Comparison of ENCODE assay signal across 2 cellular contexts in the genomic region with DNA sequence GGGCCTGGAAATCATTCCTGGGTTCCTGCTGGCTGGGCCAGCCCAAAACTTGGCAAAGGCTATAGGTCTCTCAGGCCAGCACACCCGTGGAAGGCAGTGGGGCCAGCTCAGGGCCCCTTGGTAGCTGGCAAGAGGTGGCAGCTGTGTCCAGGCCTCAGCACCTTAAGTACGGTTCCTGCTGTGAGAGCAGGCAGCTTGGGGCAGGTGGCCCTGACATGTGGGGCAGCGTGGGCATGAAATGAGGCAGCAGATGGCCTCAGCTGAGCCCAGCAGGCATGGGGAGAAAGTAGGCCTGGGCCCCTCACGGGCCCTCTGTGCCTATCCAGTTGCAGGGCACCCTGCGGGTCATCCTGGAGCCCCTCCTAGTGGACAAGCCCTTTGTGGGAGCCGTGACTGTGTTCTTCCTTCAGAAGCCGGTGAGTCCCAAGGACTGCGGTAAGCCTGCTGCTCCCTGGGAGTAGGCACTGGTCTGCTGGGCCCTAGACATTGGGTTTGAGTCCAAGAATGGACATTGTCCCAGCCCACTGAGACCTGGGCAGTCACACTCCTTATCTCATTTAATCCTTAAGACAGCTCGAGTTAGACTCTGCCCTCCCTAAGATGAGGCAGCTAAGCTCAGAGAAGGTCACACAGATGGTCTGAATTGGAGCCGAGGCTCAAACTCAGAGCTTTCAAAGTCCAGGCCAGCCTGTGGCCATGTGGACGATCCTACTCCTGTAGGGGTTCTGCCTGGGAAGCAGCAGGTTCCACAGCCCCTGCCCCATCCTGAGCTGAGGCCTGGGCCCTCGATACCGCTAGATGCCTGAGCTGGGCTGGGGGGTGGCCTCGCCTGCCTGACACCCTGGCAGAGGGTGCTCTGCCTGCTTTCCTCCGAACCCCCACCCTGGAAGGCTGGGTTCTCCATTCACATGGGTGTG.
TF ChIP-seq lines count a peak whose summit lies in the region.

No MANE protein-coding gene starts in this region.

TF ChIP-seq in HEK293, 187 proteins besides CTCF, POLR2A, EP300 and RAD21 (continued from another document):
- TF ChIP-seq BCL6B (tag by site-specific recombination; IDR thresholded peaks at IDR 0.05), result no peak

TF ChIP-seq in K562, 482 proteins besides CTCF, POLR2A, EP300 and RAD21 (continued from another document):
- TF ChIP-seq, protein P1, sequence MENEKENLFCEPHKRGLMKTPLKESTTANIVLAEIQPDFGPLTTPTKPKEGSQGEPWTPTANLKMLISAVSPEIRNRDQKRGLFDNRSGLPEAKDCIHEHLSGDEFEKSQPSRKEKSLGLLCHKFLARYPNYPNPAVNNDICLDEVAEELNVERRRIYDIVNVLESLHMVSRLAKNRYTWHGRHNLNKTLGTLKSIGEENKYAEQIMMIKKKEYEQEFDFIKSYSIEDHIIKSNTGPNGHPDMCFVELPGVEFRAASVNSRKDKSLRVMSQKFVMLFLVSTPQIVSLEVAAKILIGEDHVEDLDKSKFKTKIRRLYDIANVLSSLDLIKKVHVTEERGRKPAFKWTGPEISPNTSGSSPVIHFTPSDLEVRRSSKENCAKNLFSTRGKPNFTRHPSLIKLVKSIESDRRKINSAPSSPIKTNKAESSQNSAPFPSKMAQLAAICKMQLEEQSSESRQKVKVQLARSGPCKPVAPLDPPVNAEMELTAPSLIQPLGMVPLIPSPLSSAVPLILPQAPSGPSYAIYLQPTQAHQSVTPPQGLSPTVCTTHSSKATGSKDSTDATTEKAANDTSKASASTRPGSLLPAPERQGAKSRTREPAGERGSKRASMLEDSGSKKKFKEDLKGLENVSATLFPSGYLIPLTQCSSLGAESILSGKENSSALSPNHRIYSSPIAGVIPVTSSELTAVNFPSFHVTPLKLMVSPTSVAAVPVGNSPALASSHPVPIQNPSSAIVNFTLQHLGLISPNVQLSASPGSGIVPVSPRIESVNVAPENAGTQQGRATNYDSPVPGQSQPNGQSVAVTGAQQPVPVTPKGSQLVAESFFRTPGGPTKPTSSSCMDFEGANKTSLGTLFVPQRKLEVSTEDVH (IDR thresholded peaks at IDR 0.05; ENCODE audit: low read depth, partially characterized antibody), result no peak
- TF ChIP-seq SMARCC2 (IDR thresholded peaks at IDR 0.05; ENCODE audit: low read depth) (no peak), PHF8 (IDR thresholded peaks at IDR 0.05; ENCODE audit: borderline replicate concordance, low read length) (no peak), CBX2 (IDR thresholded peaks at IDR 0.05; ENCODE audit: insufficient read depth, low read length, poor library complexity, severe bottlenecking) (no peak), BCL6 (CRISPR knock-in tag; IDR thresholded peaks at IDR 0.05) (no peak), ZNF174 (CRISPR knock-in tag; IDR thresholded peaks at IDR 0.05) (no peak), HNRNPLL (IDR thresholded peaks at IDR 0.05; ENCODE audit: low read depth, low read length, poor library complexity, severe bottlenecking) (no peak), KAT2B (IDR thresholded peaks at IDR 0.05; ENCODE audit: low read depth, low read length) (no peak), SREBF2 (CRISPR knock-in tag; IDR thresholded peaks at IDR 0.05) (no peak)
TF ChIP-seq in K562: peak in this region for 0.
